Comparison of ENCODE assay signal across 24 cellular contexts in genomic region chr16:22402191-22402590, GRCh38. TPM values are rescaled to one million over a fixed set of nuclear protein-coding genes. Genes with fewer than 3 reads are reported as not detected.
DNase-seq lines count a peak whose midpoint lies in the region; ATAC-seq and TF ChIP-seq lines count a peak whose summit lies in the region.
"Had no signal": no experiment of that assay in that cellular context is flagged by ENCODE, and none has a peak within 500 bp of the region (broad histone marks: within the 10 kb centered on the region; RNA-seq: fewer than 3 reads in every experiment).

No MANE protein-coding gene starts in this region.

- peaks cover 27% of the 10 kb centered on the region for H3K4me1 ChIP-seq in DOHH2 (ENCODE audit: control insufficient read depth, low read length)
- H3K4me1 ChIP-seq in left ventricle myocardium inferior = peaks cover 8% of the 10 kb centered on the region
- H3K4me1 ChIP-seq: gastrocnemius medialis, vagina had no signal

- H3K4me3 ChIP-seq in DOHH2 (ENCODE audit: low read length) (no peak overlapping the region), left ventricle myocardium inferior (no peak overlapping the region)
- H3K4me3 ChIP-seq: coronary artery, gastrocnemius medialis, psoas muscle, spleen, vagina had no signal

- DNase-seq in M059J (ENCODE audit: low read depth) = peak; percentile 26
- peak; percentile 65 for DNase-seq in dermis blood vessel endothelial cell
- no peak for DNase-seq in osteocyte (ENCODE audit: extremely low spot score, unreplicated experiment)
- no peak for DNase-seq in left ventricle myocardium inferior
- no peak for DNase-seq in RPMI8226
- DNase-seq in NCI-H526 treated with DMSO at 0.1 percent for 48 hours (lab: John Stamatoyannopoulos, UW) = no peak
- DNase-seq: activated CD4-positive, alpha-beta T cell treated with anti-CD3 and anti-CD28 coated beads for 1 hour; CD4-positive, alpha-beta memory T cell; DMS79 treated with DMSO at 0.1 percent for 48 hours; gastrocnemius medialis; MM.1S; NCI-H1694 treated with DMSO at 0.1 percent for 48 hours; NCI-H2227 treated with DMSO at 0.1 percent for 48 hours; NCI-H82; psoas muscle; spleen; stimulated activated CD8-positive, alpha-beta memory T cell treated with anti-CD3 and anti-CD28 coated beads, Interleukin-4, amount 100 ng/mL, for 48 hours; T1000 had no signal

- H3K27ac ChIP-seq in DOHH2 (ENCODE audit: low read depth, low read length) (no peak overlapping the region), left ventricle myocardium inferior (replicated peaks) (no peak overlapping the region)
- H3K27ac ChIP-seq: coronary artery, gastrocnemius medialis, psoas muscle, vagina had no signal

- no peaks in the 10 kb centered on the region for H3K79me2 ChIP-seq in DOHH2 (ENCODE audit: control insufficient read depth, low read length)

- no peaks in the 10 kb centered on the region for H4K20me1 ChIP-seq in DOHH2 (ENCODE audit: control insufficient read depth, insufficient read depth, low read depth, low read length)

- no peaks in the 10 kb centered on the region for H3K9me3 ChIP-seq in DOHH2 (ENCODE audit: control insufficient read depth, insufficient read depth, low read length)
- H3K9me3 ChIP-seq in left ventricle myocardium inferior (replicated peaks) = no peaks in the 10 kb centered on the region
- H3K9me3 ChIP-seq: gastrocnemius medialis, psoas muscle, spleen, vagina had no signal

- intact Hi-C loops in left ventricle myocardium inferior (cut with micrococcal nuclease) = no loop called here

- H3K27me3 ChIP-seq in DOHH2 (ENCODE audit: control insufficient read depth, low read length) (no peaks in the 10 kb centered on the region), left ventricle myocardium inferior (ENCODE audit: low read depth) (no peaks in the 10 kb centered on the region)
- H3K27me3 ChIP-seq: gastrocnemius medialis, spleen, vagina had no signal

- H3K27ac Mint-ChIP-seq in osteocyte (ENCODE audit: unreplicated experiment) = peak overlapping the region; percentile 25
- H3K27ac Mint-ChIP-seq: activated naive CD4-positive, alpha-beta T cell treated with anti-CD3 and anti-CD28 coated beads, Interleukin-2, amount 50 U/mL, for 72 hours; CD4-positive, alpha-beta memory T cell had no signal

- H3K27me3 Mint-ChIP-seq in osteocyte (ENCODE audit: unreplicated experiment) = no peaks in the 10 kb centered on the region
- H3K27me3 Mint-ChIP-seq: CD4-positive, alpha-beta memory T cell had no signal

- no peaks in the 10 kb centered on the region for H3K9me3 Mint-ChIP-seq in osteocyte (ENCODE audit: unreplicated experiment)
- H3K9me3 Mint-ChIP-seq: activated naive CD4-positive, alpha-beta T cell treated with anti-CD3 and anti-CD28 coated beads, Interleukin-2, amount 50 U/mL, for 72 hours; CD4-positive, alpha-beta memory T cell; neural crest cell had no signal

- H3K36me3 ChIP-seq in DOHH2 (ENCODE audit: control insufficient read depth, low read length) (no peaks in the 10 kb centered on the region), left ventricle myocardium inferior (peaks cover 3% of the 10 kb centered on the region)
- H3K36me3 ChIP-seq: gastrocnemius medialis, vagina had no signal

- ATAC-seq in GM21529 (IDR thresholded peaks at IDR 0.05; ENCODE audit: unreplicated experiment) = no peak
- ATAC-seq: activated naive CD4-positive, alpha-beta T cell treated with anti-CD3 and anti-CD28 coated beads, Interleukin-2, amount 50 U/mL, for 72 hours; gastrocnemius medialis; psoas muscle had no signal

- TF ChIP-seq CTCF in DOHH2 (IDR thresholded peaks at IDR 0.05; ENCODE audit: low read depth, low read length, poor library complexity, severe bottlenecking) = no peak
- no peak for TF ChIP-seq CTCF in osteocyte (IDR thresholded peaks at IDR 0.05)
- TF ChIP-seq CTCF in left ventricle myocardium inferior (IDR thresholded peaks at IDR 0.05; ENCODE audit: borderline replicate concordance) = no peak

- no peaks in the 10 kb centered on the region for H3K36me3 Mint-ChIP-seq in osteocyte (ENCODE audit: unreplicated experiment)
- H3K36me3 Mint-ChIP-seq: activated naive CD4-positive, alpha-beta T cell treated with anti-CD3 and anti-CD28 coated beads, Interleukin-2, amount 50 U/mL, for 72 hours had no signal

- H3K4me1 Mint-ChIP-seq in osteocyte (ENCODE audit: unreplicated experiment) = peaks cover 29% of the 10 kb centered on the region
- H3K4me1 Mint-ChIP-seq: neural crest cell had no signal

- no peaks in the 10 kb centered on the region for H3F3A ChIP-seq in DOHH2 (ENCODE audit: control insufficient read depth, insufficient read depth)

- peak overlapping the region; percentile 17; the same call in 1 of the 2 replicates for H3K4me2 ChIP-seq in DOHH2 (ENCODE audit: low read length)

- no peak overlapping the region for H3K4me3 Mint-ChIP-seq in osteocyte (ENCODE audit: unreplicated experiment)
- H3K4me3 Mint-ChIP-seq: CD4-positive, alpha-beta memory T cell; neural crest cell had no signal

- H3K9me2 ChIP-seq in DOHH2 (replicated peaks; ENCODE audit: control insufficient read depth, low read length) = no peaks in the 10 kb centered on the region

RNA-seq across cellular contexts. Expression of gene CDR2, which starts 27.8 kb away (rescaled TPM):
- 33.8 and 51.1 TPM in 2 replicates for total RNA-seq in M059J (2014; rRNA removed; shearing (Covaris generic))
- total RNA-seq in dermis blood vessel endothelial cell = 39.0 and 42.0 TPM in 2 replicates
- 22.8 and 23.7 TPM in 2 replicates for total RNA-seq in osteocyte
- 6.8 TPM for total RNA-seq in left ventricle myocardium inferior

Comparison
In these comparisons a context has a peak if more than half of its experiments do, and no peak if none do; other contexts are left out.
1. DNase-seq: peak in M059J (single experiment) and dermis blood vessel endothelial cell (single experiment); none in osteocyte (single experiment), left ventricle myocardium inferior (single experiment), RPMI8226 (single experiment) and NCI-H526 treated with DMSO at 0.1 percent for 48 hours (single experiment).